ENCODE assay signal across 6 cellular contexts in genomic region chr7:120665068-120665467, GRCh38.
"Had no signal": no experiment of that assay in that cellular context is flagged by ENCODE, and none has a peak within 500 bp of the region (broad histone marks: within the 10 kb centered on the region; RNA-seq: fewer than 3 reads in every experiment).

No MANE protein-coding gene starts in this region.

- H3K9ac ChIP-seq: KMS-11 had no signal

- FAIRE-seq: HTR-8/SVneo had no signal

- H3K4me2 ChIP-seq: KMS-11 had no signal

- DNase-seq: IMR-90, KBM-7, KG1 had no signal

- H3K27ac ChIP-seq: HL-60, KMS-11 had no signal
